In genomic region chr16:71775949-71776348, GRCh38 we compare ENCODE assay signal across 16 cellular contexts. TPM values are rescaled to one million over a fixed set of nuclear protein-coding genes. Genes with fewer than 3 reads are reported as not detected.
DNase-seq lines count a peak whose midpoint lies in the region; ATAC-seq, FAIRE-seq and TF ChIP-seq lines count a peak whose summit lies in the region.
"Had no signal": no experiment of that assay in that cellular context is flagged by ENCODE, and none has a peak within 500 bp of the region (broad histone marks: within the 10 kb centered on the region; RNA-seq: fewer than 3 reads in every experiment).

No MANE protein-coding gene starts in this region.

- no peaks in the 10 kb centered on the region for H3K27me3 ChIP-seq in CD4-positive, alpha-beta T cell (ENCODE audit: control insufficient read depth, insufficient read depth, low read length)
- H3K27me3 ChIP-seq: neutrophil, testis had no signal

- peaks cover 58% of the 10 kb centered on the region for H3K36me3 Mint-ChIP-seq in CD4-positive, alpha-beta T cell (ENCODE audit: low read depth)
- H3K36me3 Mint-ChIP-seq in IgD-negative memory B cell: peaks cover 2% of the 10 kb centered on the region
- H3K36me3 Mint-ChIP-seq in central memory CD8-positive, alpha-beta T cell (ENCODE audit: insufficient read depth): peaks cover 47% of the 10 kb centered on the region
- H3K36me3 Mint-ChIP-seq in type B pancreatic cell: peaks cover 25% of the 10 kb centered on the region

- no peak for TF ChIP-seq CTCF in CD4-positive, alpha-beta T cell (IDR thresholded peaks at IDR 0.05)
- no peak for TF ChIP-seq CTCF in type B pancreatic cell (conservative IDR thresholded peaks at IDR 0.05)

- peak overlapping the region; percentile 52 for H3K27ac Mint-ChIP-seq in CD4-positive, alpha-beta T cell
- H3K27ac Mint-ChIP-seq in IgD-negative memory B cell (peak overlapping the region; percentile 70 to 90 (median 84)), type B pancreatic cell (no peak overlapping the region)
- peak overlapping the region; percentile 57 for H3K27ac Mint-ChIP-seq in central memory CD8-positive, alpha-beta T cell (ENCODE audit: low read depth)

- CTCF ChIA-PET in CD4-positive, alpha-beta T cell (lab: Charles Lee): interaction anchor here (1.5 to 2.1 kb wide), 2 partner anchors 106 to 185 kb away, joined by 6 to 8 read pairs; no protein-coding TSS in a partner anchor

- H3K9me3 ChIP-seq in CD4-positive, alpha-beta T cell (ENCODE audit: control insufficient read depth, low read length): no peaks in the 10 kb centered on the region
- H3K9me3 ChIP-seq: neutrophil, testis had no signal

- peaks cover 20% of the 10 kb centered on the region for H3K4me1 Mint-ChIP-seq in CD4-positive, alpha-beta T cell (ENCODE audit: low read depth)
- H3K4me1 Mint-ChIP-seq in IgD-negative memory B cell (peaks cover 23 to 25% (median 23%) of the 10 kb centered on the region in 3 donors), type B pancreatic cell (ENCODE audit: unreplicated experiment) (peaks cover 4% of the 10 kb centered on the region)
- peaks cover 32% of the 10 kb centered on the region for H3K4me1 Mint-ChIP-seq in central memory CD8-positive, alpha-beta T cell

- POLR2A ChIA-PET in CD4-positive, alpha-beta T cell (lab: Charles Lee): interaction anchor here (1.0 to 2.0 kb wide), 2 partner anchors 9 to 119 kb away, joined by 3 to 4 read pairs; partner anchors contain the start of gene IST1

- no peak for ATAC-seq in CD4-positive, alpha-beta T cell (ENCODE audit: poor library complexity)
- no peak for ATAC-seq in central memory CD8-positive, alpha-beta T cell (replicated peaks; ENCODE audit: extremely low read depth, poor library complexity, severe bottlenecking)
- ATAC-seq in HG03342 (IDR thresholded peaks at IDR 0.05; ENCODE audit: unreplicated experiment): no peak

- TF ChIP-seq POLR2A in GM12891 (IDR thresholded peaks at IDR 0.05; ENCODE audit: low read depth, low read length): no peak

- DNase-seq in CD4-positive, alpha-beta T cell: no peak
- DNase-seq in GM12891 (ENCODE audit: insufficient read length, low spot score) (no peak), type B pancreatic cell (ENCODE audit: extremely low spot score, unreplicated experiment) (no peak), NCI-H524 treated with DMSO at 0.1 percent for 48 hours (lab: John Stamatoyannopoulos, UW) (no peak), NCI-H1417 (lab: John Stamatoyannopoulos, UW) (no peak)
- no peak for DNase-seq in central memory CD8-positive, alpha-beta T cell (ENCODE audit: low spot score in 2 of 2)
- DNase-seq: AML-193, GOT3, midbrain, NCI-H1436 treated with DMSO at 0.1 percent for 48 hours, NCI-H2227 treated with DMSO at 0.1 percent for 48 hours, testis had no signal

- peak; percentile 26 for FAIRE-seq in GM12891 (lab: Jason Lieb, UNC)
- FAIRE-seq: endometrium had no signal

- H3K27ac ChIP-seq in CD4-positive, alpha-beta T cell (ENCODE audit: low read depth, low read length): no peak overlapping the region
- H3K27ac ChIP-seq: neutrophil, testis had no signal

- intact Hi-C loops in CD4-positive, alpha-beta T cell (cut with DNase I, micrococcal nuclease): no loop called here

- no peaks in the 10 kb centered on the region for H3K27me3 Mint-ChIP-seq in CD4-positive, alpha-beta T cell
- H3K27me3 Mint-ChIP-seq in IgD-negative memory B cell: no peaks in the 10 kb centered on the region
- H3K27me3 Mint-ChIP-seq in central memory CD8-positive, alpha-beta T cell: no peaks in the 10 kb centered on the region
- H3K27me3 Mint-ChIP-seq in type B pancreatic cell: no peaks in the 10 kb centered on the region

- H3K4me3 Mint-ChIP-seq in CD4-positive, alpha-beta T cell: no peak overlapping the region
- H3K4me3 Mint-ChIP-seq in IgD-negative memory B cell (peak overlapping the region in 3 of 4 donors; percentile 50 to 76 (median 61)), type B pancreatic cell (no peak overlapping the region)
- H3K4me3 Mint-ChIP-seq in central memory CD8-positive, alpha-beta T cell: no peak overlapping the region

- no peaks in the 10 kb centered on the region for H3K9me3 Mint-ChIP-seq in CD4-positive, alpha-beta T cell
- H3K9me3 Mint-ChIP-seq in IgD-negative memory B cell (no peaks in the 10 kb centered on the region), type B pancreatic cell (no peaks in the 10 kb centered on the region)
- no peaks in the 10 kb centered on the region for H3K9me3 Mint-ChIP-seq in central memory CD8-positive, alpha-beta T cell

TF ChIP-seq in GM12891, 5 proteins besides CTCF, POLR2A, EP300 and RAD21:
- no peak for TF ChIP-seq PAX5 (IDR thresholded peaks at IDR 0.05; ENCODE audit: insufficient read depth, low read length, severe bottlenecking)
- no peak for TF ChIP-seq SPI1 (IDR thresholded peaks at IDR 0.05; ENCODE audit: low read depth, low read length)
- TF ChIP-seq TAF1 (IDR thresholded peaks at IDR 0.05; ENCODE audit: low read depth, low read length): no peak

RNA-seq across cellular contexts. Expression of gene AP1G1, which starts 32.7 kb away (rescaled TPM):
- total RNA-seq in CD4-positive, alpha-beta T cell: 100 to 1,000 TPM; 171 to 175 TPM
- polyA plus RNA-seq in GM12891 (2012; ENCODE audit: low read depth, missing spikeins): 22.3 TPM
- 13.7 TPM for polyA plus RNA-seq in IgD-negative memory B cell
- 90.5 and 115 TPM in 2 replicates for total RNA-seq in type B pancreatic cell (ENCODE audit: low replicate concordance)

RNA-seq across cellular contexts. Expression of gene PHLPP2, which starts 51.4 kb away (rescaled TPM):
- 1 to 10 TPM; 7.1 to 7.7 TPM for total RNA-seq in CD4-positive, alpha-beta T cell
- 2.6 TPM for polyA plus RNA-seq in GM12891 (2012; ENCODE audit: low read depth, missing spikeins)
- polyA plus RNA-seq in IgD-negative memory B cell: 4.7 TPM
- total RNA-seq in type B pancreatic cell (ENCODE audit: low replicate concordance): 10.2 and 12.0 TPM in 2 replicates

Comparison
In these comparisons a context has a peak if more than half of its experiments do, and no peak if none do; other contexts are left out.
1. H3K4me3 Mint-ChIP-seq: peak in IgD-negative memory B cell (3 of 4); none in CD4-positive, alpha-beta T cell (single experiment), central memory CD8-positive, alpha-beta T cell (single experiment) and type B pancreatic cell (single experiment).